ENCODE assay signal across 8 cellular contexts in genomic region chr22:40950888-40951794, GRCh38. TPM values are rescaled to one million over a fixed set of nuclear protein-coding genes. Genes with fewer than 3 reads are reported as not detected.
DNase-seq lines count a peak whose midpoint lies in the region; ATAC-seq, FAIRE-seq and TF ChIP-seq lines count a peak whose summit lies in the region.

RBX1 (plus strand) TSS chr22:40951378; CDS start chr22:40951399, 21 bp downstream.

- peak; percentile 55 to 83 for TF ChIP-seq POLR2A in HepG2 (IDR thresholded peaks at IDR 0.05; ENCODE audit: insufficient read depth in 1 of 2, low read depth in 2 of 2, low read length in 2 of 2)

- peak within 1 kb of the TSS; percentile 88 for H3K9ac ChIP-seq in HepG2 (ENCODE audit: insufficient read depth, low read depth, low read length)

- CTCF ChIA-PET in HepG2 (lab: Yijun Ruan, JAX; ENCODE audit: low intra/inter-chr PET ratio, low total read pairs): no interaction called here

- no TSS peak for BruUV-seq in HepG2 (replicated peaks; lab: Mats Ljungman, UMichigan)

- in situ Hi-C loops in HepG2 (cut with HindIII; ENCODE audit: extremely low pct_ligation_motif_present, low pct_unique_long_range_greater_than_20kb): loop anchor here (5.0 kb wide), 1 partner anchor 141 kb away; the partner anchor contains the start of gene EP300

- TF ChIP-seq EP300 in HepG2 (IDR thresholded peaks at IDR 0.05; ENCODE audit: low read depth in 2 of 2, low read length in 2 of 2): no peak; a peak in 1 of 4 replicates
- TF ChIP-seq EP300 in HepG2 (CRISPR knock-in tag; IDR thresholded peaks at IDR 0.05; ENCODE audit: borderline replicate concordance): no peak

- H3K36me3 ChIP-seq in HepG2 (replicated peaks in 1 of 2; ENCODE audit: control insufficient read depth in 1 of 2, insufficient read depth in 2 of 2, low read length in 2 of 2): peaks cover 2 to 21% of the 10 kb centered on the region in 2 experiments; a peak in 3 of 5 replicates

- FAIRE-seq in HepG2 (lab: Jason Lieb, UNC): peak; percentile 78

- H3K4me2 ChIP-seq in HepG2 (ENCODE audit: low read depth, low read length): peak within 1 kb of the TSS; percentile 80

- ATAC-seq in GM19395 (IDR thresholded peaks at IDR 0.05; ENCODE audit: unreplicated experiment) (peak; percentile 75), HG03565 (IDR thresholded peaks at IDR 0.05; ENCODE audit: unreplicated experiment) (peak; percentile 71), HepG2 (peak; percentile 94)

- peaks cover 23% of the 10 kb centered on the region for H3K4me1 ChIP-seq in HepG2 (ENCODE audit: insufficient read depth, low read length)

- H3K9me3 ChIP-seq in HepG2 (ENCODE audit: low read length): no peaks in the 10 kb centered on the region

- H3K27ac ChIP-seq in HepG2 (ENCODE audit: extremely low read length, insufficient read depth, low read length): peak within 1 kb of the TSS; percentile 78

- H2AFZ ChIP-seq in HepG2 (ENCODE audit: low read length): no peak within 1 kb of the TSS

- TF ChIP-seq CTCF in HepG2 (CRISPR knock-in tag; IDR thresholded peaks at IDR 0.05): no peak

- 2% methylated on average over 33 of the region's 94 CpGs for WGBS in HepG2 (ENCODE audit: low lambda C conversion rate)

- peak within 1 kb of the TSS; percentile 83 to 94 (median 92) for H3K4me3 ChIP-seq in HepG2 (replicated peaks in 1 of 3; ENCODE audit: insufficient read depth in 1 of 3, low read depth in 2 of 3, low read length in 3 of 3)

- DNase-seq in C1 segment of cervical spinal cord (lab: John Stamatoyannopoulos, UW): peak; percentile 93 to 100 (median 99)
- peak; percentile 84 for DNase-seq in NCI-H774 (lab: John Stamatoyannopoulos, UW)
- peak; percentile 98 to 99 for DNase-seq in activated CD4-positive, alpha-beta T cell treated with anti-CD3 and anti-CD28 coated beads, Interleukin-2, amount 50 U/mL, for 48 hours
- DNase-seq in dermis microvascular lymphatic vessel endothelial cell (ENCODE audit: low read depth in 2 of 2): peak; percentile 96 to 99
- peak; percentile 96 for DNase-seq in HepG2 (ENCODE audit: low spot score)
- peak; percentile 97 for DNase-seq in stimulated activated CD4-positive, alpha-beta T cell treated with anti-CD3 and anti-CD28 coated beads, Interleukin-4, amount 100 ng/mL, for 1 hour

- H4K20me1 ChIP-seq in HepG2 (ENCODE audit: insufficient read depth, low read length): no peaks in the 10 kb centered on the region

- peak; percentile 54 for TF ChIP-seq RAD21 in HepG2 (CRISPR knock-in tag; IDR thresholded peaks at IDR 0.05)

- peaks cover 42% of the 10 kb centered on the region for H3K79me2 ChIP-seq in HepG2 (ENCODE audit: insufficient read depth, low read length)

- POLR2A ChIA-PET in HepG2 (lab: Yijun Ruan, JAX): interaction anchor here (0.6 to 2.9 kb wide), 30 partner anchors 9 to 907 kb away, joined by 3 to 71 read pairs (median 4); partner anchors contain the start of genes EP300, MRTFA, RANGAP1 and SLC25A17

- intact Hi-C loops in HepG2 (cut with micrococcal nuclease; ENCODE audit: unreplicated experiment): loop anchor here (1.0 kb wide), 1 partner anchor 140 kb away; no protein-coding TSS in a partner anchor

- H3K27me3 ChIP-seq in HepG2 (ENCODE audit: control insufficient read depth in 1 of 2, insufficient read depth in 2 of 2, low read length in 2 of 2): no peaks in the 10 kb centered on the region; a peak in 1 of 5 replicates

TF ChIP-seq in HepG2, 621 proteins besides CTCF, POLR2A, EP300 and RAD21 (continues in another document):
- no peak for TF ChIP-seq LCORL (IDR thresholded peaks at IDR 0.05)
- 0 out of 2 replicates have a peak, but pooled peaks have one; percentile 43 for TF ChIP-seq LCORL (CRISPR knock-in tag; IDR thresholded peaks at IDR 0.05)
- no peak; the same call in 1 of the 2 replicates for TF ChIP-seq BRCA1 (CRISPR knock-in tag; IDR thresholded peaks at IDR 0.05)
- no peak for TF ChIP-seq ZNF703 (CRISPR knock-in tag; IDR thresholded peaks at IDR 0.05; ENCODE audit: borderline replicate concordance)
- peak; percentile 1; the same call in 1 of the 2 replicates for TF ChIP-seq HBP1 (CRISPR knock-in tag; IDR thresholded peaks at IDR 0.05; ENCODE audit: low read depth)
- peak; percentile 80 for TF ChIP-seq ZNF343 (CRISPR knock-in tag; IDR thresholded peaks at IDR 0.05)
- peak; percentile 75 for TF ChIP-seq MYC (CRISPR knock-in tag; IDR thresholded peaks at IDR 0.05; ENCODE audit: borderline replicate concordance)
- TF ChIP-seq ZNF432 (CRISPR knock-in tag; IDR thresholded peaks at IDR 0.05; ENCODE audit: borderline replicate concordance): no peak
- TF ChIP-seq ZNF543 (CRISPR knock-in tag; IDR thresholded peaks at IDR 0.05): peak; percentile 48; the same call in 1 of the 2 replicates
- TF ChIP-seq ZNF501 (CRISPR knock-in tag; IDR thresholded peaks at IDR 0.05): peak; percentile 78
- TF ChIP-seq IRF9 (CRISPR knock-in tag; IDR thresholded peaks at IDR 0.05; ENCODE audit: borderline replicate concordance): 0 out of 2 replicates have a peak, but pooled peaks have one; percentile 30
- TF ChIP-seq NR2F6 (IDR thresholded peaks at IDR 0.05): no peak
- 0 out of 2 replicates have a peak, but pooled peaks have one; percentile 13 for TF ChIP-seq NR2F6 (CRISPR knock-in tag; IDR thresholded peaks at IDR 0.05)
- peak; percentile 87 for TF ChIP-seq POLR2G (IDR thresholded peaks at IDR 0.05; ENCODE audit: low read depth, low read length)
- TF ChIP-seq DRAP1 (CRISPR knock-in tag; IDR thresholded peaks at IDR 0.05): peak; percentile 50; the same call in 1 of the 2 replicates
- no peak for TF ChIP-seq ZNF713 (CRISPR knock-in tag; IDR thresholded peaks at IDR 0.05)
- TF ChIP-seq ZSCAN20 (CRISPR knock-in tag; IDR thresholded peaks at IDR 0.05; ENCODE audit: borderline replicate concordance): no peak
- peak; percentile 68; the same call in 1 of the 2 replicates for TF ChIP-seq ZGPAT (CRISPR knock-in tag; IDR thresholded peaks at IDR 0.05)

RNA-seq across cellular contexts. Expression of gene RBX1, which starts in this region (rescaled TPM):
- total RNA-seq in dermis microvascular lymphatic vessel endothelial cell: 74.8 and 93.5 TPM in 2 replicates
- total RNA-seq in HepG2 (2016; rRNA removed; fragmentation: Illumina TruSeq; extraction: Trizol): 84.9 and 111 TPM in 2 replicates
- 28.8 and 30.5 TPM in 2 replicates for total RNA-seq in HepG2 (2016; cell fraction: cytosol; rRNA removed; fragmentation: Illumina TruSeq; extraction: Trizol; ENCODE audit: low read depth)
- 85.7 and 124 TPM in 2 replicates for total RNA-seq in HepG2 (2016; cell fraction: insoluble cytoplasmic fraction; rRNA removed; fragmentation: Illumina TruSeq; extraction: Trizol)
- total RNA-seq in HepG2 (2016; cell fraction: membrane; rRNA removed; fragmentation: Illumina TruSeq; extraction: Trizol): 31.2 and 31.8 TPM in 2 replicates
- total RNA-seq in HepG2 (2016; cell fraction: nucleus; rRNA removed; fragmentation: Illumina TruSeq; extraction: Trizol): 34.2 and 34.9 TPM in 2 replicates
- 71.3 and 90.2 TPM in 2 replicates for polyA plus RNA-seq in HepG2 (2011; rRNA removed)
- polyA plus RNA-seq in HepG2 (2011; cell fraction: cytosol; rRNA removed): 57.8 and 70.1 TPM in 2 replicates
- polyA plus RNA-seq in HepG2 (2011; cell fraction: nucleus; rRNA removed): 20.8 and 24.2 TPM in 2 replicates
- polyA plus RNA-seq in HepG2 (2012): 53.7 and 69.9 TPM in 2 replicates
- 20.8 and 22.7 TPM in 2 replicates for polyA plus RNA-seq in HepG2 (2016; cell fraction: cytosol; fragmentation: Illumina TruSeq; extraction: Trizol; ENCODE audit: low read depth)
- polyA plus RNA-seq in HepG2 (2016; cell fraction: insoluble cytoplasmic fraction; fragmentation: Illumina TruSeq; extraction: Trizol; ENCODE audit: low read depth): 97.4 and 107 TPM in 2 replicates
- 23.8 and 25.0 TPM in 2 replicates for polyA plus RNA-seq in HepG2 (2016; cell fraction: membrane; fragmentation: Illumina TruSeq; extraction: Trizol; ENCODE audit: low read depth)
- 56.1 and 56.3 TPM in 2 replicates for polyA plus RNA-seq in HepG2 (2016; cell fraction: nucleus; fragmentation: Illumina TruSeq; extraction: Trizol; ENCODE audit: insufficient read depth, low read depth)
- polyA minus RNA-seq in HepG2 (2011; rRNA and poly(A)+ RNA removed; ENCODE audit: low replicate concordance): 15.9 and 16.0 TPM in 2 replicates
- polyA minus RNA-seq in HepG2 (2011; cell fraction: cytosol; rRNA and poly(A)+ RNA removed): 8.1 and 9.1 TPM in 2 replicates
- 16.2 and 23.4 TPM in 2 replicates for polyA minus RNA-seq in HepG2 (2011; cell fraction: nucleus; rRNA and poly(A)+ RNA removed)

Comparison
In these comparisons a context has a peak if more than half of its experiments do, and no peak if none do; other contexts are left out.
1. Peak in every context shown above with its lines: DNase-seq, ATAC-seq, H3K4me3 ChIP-seq and H3K27ac ChIP-seq.